In genomic region chr21:38315155-38315554, GRCh38 we compare ENCODE assay signal across 16 cellular contexts. TPM values are rescaled to one million over a fixed set of nuclear protein-coding genes. Genes with fewer than 3 reads are reported as not detected.
DNase-seq lines count a peak whose midpoint lies in the region; TF ChIP-seq lines count a peak whose summit lies in the region.
"Had no signal": no experiment of that assay in that cellular context is flagged by ENCODE, and none has a peak within 500 bp of the region (broad histone marks: within the 10 kb centered on the region; RNA-seq: fewer than 3 reads in every experiment).

No MANE protein-coding gene starts in this region.

- TF ChIP-seq CTCF in choroid plexus epithelial cell (conservative IDR thresholded peaks at IDR 0.05; ENCODE audit: low read depth, low read length): no peak

- DNase-seq in Caki2 (ENCODE audit: low read depth) (peak; percentile 88), choroid plexus epithelial cell (ENCODE audit: low read depth) (peak; percentile 63), left kidney (ENCODE audit: low read depth, low spot score) (peak; percentile 81), skeletal muscle cell (ENCODE audit: low read depth) (peak; percentile 78), NCI-H1694 (lab: John Stamatoyannopoulos, UW) (no peak), mucosa of gallbladder (ENCODE audit: low spot score) (no peak), pons (ENCODE audit: low spot score) (no peak)
- DNase-seq: CD4-positive, CD25-positive, alpha-beta regulatory T cell; DMS79 treated with DMSO at 0.1 percent for 48 hours; NCI-H2029; NCI-H2171 treated with DMSO at 0.1 percent for 48 hours; NCI-H510A treated with DMSO at 0.1 percent for 48 hours; Peyer's patch had no signal

- in situ Hi-C loops in Caki2 (cut with HindIII; ENCODE audit: low pct_unique_long_range_greater_than_20kb, low sequenced_read_pairs): no loop called here

- H3K4me3 ChIP-seq in choroid plexus epithelial cell (ENCODE audit: low read depth, low read length) (no peak overlapping the region), skeletal muscle cell (ENCODE audit: low read depth, low read length) (no peak overlapping the region)
- H3K4me3 ChIP-seq: A549, HAP-1, Peyer's patch had no signal

RNA-seq across cellular contexts. Expression of gene KCNJ15, which starts 58.4 kb away (rescaled TPM):
- not detected in 2 replicates for total RNA-seq in Caki2 (2014; rRNA removed; shearing (Covaris generic); ENCODE audit: low replicate concordance)
- 158 TPM for total RNA-seq in mucosa of gallbladder
- total RNA-seq: HepG2 had no signal

Comparison
In these comparisons a context has a peak if more than half of its experiments do, and no peak if none do; other contexts are left out.
1. DNase-seq: peak in Caki2 (single experiment), choroid plexus epithelial cell (single experiment), left kidney (single experiment) and skeletal muscle cell (single experiment); none in NCI-H1694 (single experiment), mucosa of gallbladder (single experiment) and pons (single experiment).
2. RNA of gene KCNJ15, which starts 58.4 kb away (total RNA-seq): 158 TPM in mucosa of gallbladder (single experiment); not detected in Caki2; every median in the first group is over 100 times any median in the second.